Comparison of ENCODE assay signal across 14 cellular contexts in the genomic region with DNA sequence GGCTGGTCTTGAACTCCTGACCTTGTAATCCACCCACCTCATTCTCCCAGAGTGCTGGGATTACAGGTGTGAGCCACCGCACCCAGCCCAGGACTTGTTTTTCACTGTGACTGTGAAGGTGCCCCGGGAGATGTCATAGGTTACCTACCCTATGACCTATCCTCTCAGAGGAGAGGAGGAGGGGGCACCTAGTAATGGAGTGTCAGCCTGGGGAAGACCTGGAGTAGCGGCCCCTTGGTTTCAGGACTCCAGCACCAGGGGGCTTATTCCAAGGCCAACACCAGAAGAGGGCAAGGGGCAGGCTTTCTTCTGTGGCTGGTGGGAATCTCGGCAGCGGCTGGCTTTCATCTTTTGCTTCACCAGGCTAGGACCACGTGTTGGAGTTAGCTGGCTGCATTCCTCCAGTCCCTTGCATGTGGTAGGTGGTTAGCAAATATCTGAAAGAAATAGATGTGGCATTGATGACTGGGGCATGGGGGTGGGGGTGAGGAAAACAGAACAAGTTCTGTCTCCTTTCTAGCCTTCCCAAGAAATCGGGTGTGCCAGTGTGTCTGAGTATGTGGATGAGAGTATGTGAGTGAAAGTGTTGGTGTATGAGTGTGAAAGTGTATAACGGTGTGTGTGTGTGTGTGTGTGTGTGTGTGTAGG. TPM values are rescaled to one million over a fixed set of nuclear protein-coding genes. Genes with fewer than 3 reads are reported as not detected.
DNase-seq lines count a peak whose midpoint lies in the region; ATAC-seq, FAIRE-seq and TF ChIP-seq lines count a peak whose summit lies in the region.
"Had no signal": no experiment of that assay in that cellular context is flagged by ENCODE, and none has a peak within 500 bp of the region (broad histone marks: within the 10 kb centered on the region; RNA-seq: fewer than 3 reads in every experiment).

No MANE protein-coding gene starts in this region.

- H3K56ac ChIP-seq in mesendoderm (ENCODE audit: low read length) = peak overlapping the region; percentile 15

- no peak overlapping the region for H2BK15ac ChIP-seq in mesendoderm (replicated peaks; ENCODE audit: low read depth)

- no peaks in the 10 kb centered on the region for H3K36me3 ChIP-seq in mesendoderm (ENCODE audit: control insufficient read depth, insufficient read depth, low read length)

- H4K8ac ChIP-seq in mesendoderm (ENCODE audit: low read depth, low read length) = no peak overlapping the region

- no CpG with 5 or more reads among the region's 8 CpGs for WGBS in mesendoderm (ENCODE audit: extremely low coverage, insufficient coverage, low lambda C conversion rate)

- H3K4me1 Mint-ChIP-seq in MCF 10A (ENCODE audit: insufficient read depth, unreplicated experiment) = peaks cover 32% of the 10 kb centered on the region
- H3K4me1 Mint-ChIP-seq in T-helper 2 cell treated with Interferon-gamma antibody and Interleukin-4, amounts not matched to agents 5 μg/mL and 100 μg/mL, for 36 hours (ENCODE audit: low read depth) = peaks cover 8% of the 10 kb centered on the region

- H3K18ac ChIP-seq in mesendoderm (ENCODE audit: low read length) = no peak overlapping the region

- H3K27ac Mint-ChIP-seq in MCF 10A (ENCODE audit: low read depth, unreplicated experiment) = peak overlapping the region; percentile 2
- no peak overlapping the region for H3K27ac Mint-ChIP-seq in T-helper 2 cell treated with Interferon-gamma antibody and Interleukin-4, amounts not matched to agents 5 μg/mL and 100 μg/mL, for 36 hours
- H3K27ac Mint-ChIP-seq: B cell had no signal

- peak; percentile 67 for DNase-seq in AG08395 (ENCODE audit: low spot score)
- DNase-seq in HTR-8/SVneo (ENCODE audit: insufficient read length, low spot score) = no peak
- no peak for DNase-seq in MCF 10A (ENCODE audit: unreplicated experiment)
- DNase-seq in mesendoderm = no peak
- no peak for DNase-seq in T-helper 2 cell treated with Interferon-gamma antibody and Interleukin-4, amounts not matched to agents 5 μg/mL and 100 μg/mL, for 36 hours (ENCODE audit: low spot score)
- no peak for DNase-seq in mesenteric fat pad (ENCODE audit: low spot score)
- DNase-seq in activated gamma-delta T cell (lab: John Stamatoyannopoulos, UW) = no peak
- DNase-seq: activated T-cell treated with anti-CD3 and anti-CD28 coated beads, Interleukin-2, amount 50 U/mL, for 1 hour; NCI-H2227 treated with DMSO at 0.1 percent for 48 hours; posterior cingulate gyrus had no signal

- no TSS peak for BruUV-seq in MCF 10A (replicated peaks; lab: Mats Ljungman, UMichigan)

- H3K4me3 Mint-ChIP-seq in MCF 10A (ENCODE audit: unreplicated experiment) = no peak overlapping the region
- no peak overlapping the region for H3K4me3 Mint-ChIP-seq in T-helper 2 cell treated with Interferon-gamma antibody and Interleukin-4, amounts not matched to agents 5 μg/mL and 100 μg/mL, for 36 hours
- H3K4me3 Mint-ChIP-seq: B cell had no signal

- H3K4ac ChIP-seq in mesendoderm (ENCODE audit: low read depth, low read length) = no peak overlapping the region

- no peaks in the 10 kb centered on the region for H3K79me2 ChIP-seq in mesendoderm (ENCODE audit: control insufficient read depth, insufficient read depth, low read length)

- H3K36me3 Mint-ChIP-seq in MCF 10A (ENCODE audit: insufficient read depth, unreplicated experiment) = no peaks in the 10 kb centered on the region
- H3K36me3 Mint-ChIP-seq in T-helper 2 cell treated with Interferon-gamma antibody and Interleukin-4, amounts not matched to agents 5 μg/mL and 100 μg/mL, for 36 hours (ENCODE audit: low read depth) = no peaks in the 10 kb centered on the region

- H3K4me1 ChIP-seq in mesendoderm (ENCODE audit: control insufficient read depth, low read depth, low read length) = no peaks in the 10 kb centered on the region

- no peak overlapping the region for H2BK120ac ChIP-seq in mesendoderm (ENCODE audit: low read depth, low read length)

- no peak overlapping the region for H4K5ac ChIP-seq in mesendoderm (ENCODE audit: low read length)

- H3K27ac ChIP-seq in mesendoderm (ENCODE audit: low read depth, low read length) = no peak overlapping the region

- H3K23ac ChIP-seq in mesendoderm (ENCODE audit: low read length) = peak overlapping the region; percentile 45

- H3K79me1 ChIP-seq in mesendoderm (ENCODE audit: low read length) = no peaks in the 10 kb centered on the region

- CTCF ChIA-PET in MCF 10A (lab: Yijun Ruan, JAX) = interaction anchor here (0.6 to 2.1 kb wide), 7 partner anchors 19 to 222 kb away, joined by 3 to 11 read pairs (median 4); no protein-coding TSS in a partner anchor

- H2AK5ac ChIP-seq in mesendoderm (ENCODE audit: low read length) = no peak overlapping the region

- ATAC-seq in GM18520 (IDR thresholded peaks at IDR 0.05; ENCODE audit: unreplicated experiment) = no peak
- ATAC-seq: Right ventricle myocardium inferior had no signal

- H2BK5ac ChIP-seq in mesendoderm (ENCODE audit: low read length) = no peak overlapping the region

- FAIRE-seq in HTR-8/SVneo (lab: Jason Lieb, UNC) = peak; percentile 90
- FAIRE-seq: frontal cortex had no signal

- POLR2A ChIA-PET in MCF 10A (lab: Yijun Ruan, JAX) = interaction anchor here (1.3 to 3.4 kb wide), 3 partner anchors 8 to 16 kb away, joined by 5 to 25 read pairs (median 5); a partner anchor contains a TSS

- H3K4me3 ChIP-seq in mesendoderm (ENCODE audit: low read length) = no peak overlapping the region

- H3K27me3 Mint-ChIP-seq in MCF 10A (ENCODE audit: insufficient read depth, unreplicated experiment) = no peaks in the 10 kb centered on the region
- H3K27me3 Mint-ChIP-seq in T-helper 2 cell treated with Interferon-gamma antibody and Interleukin-4, amounts not matched to agents 5 μg/mL and 100 μg/mL, for 36 hours (ENCODE audit: low read depth) = no peaks in the 10 kb centered on the region
- H3K27me3 Mint-ChIP-seq: B cell had no signal

- H3K27me3 ChIP-seq in mesendoderm (ENCODE audit: insufficient read depth, low read length, poor library complexity) = no peaks in the 10 kb centered on the region

- no peak for TF ChIP-seq CTCF in MCF 10A (IDR thresholded peaks at IDR 0.05; ENCODE audit: unreplicated experiment)

- H3K4me2 ChIP-seq in mesendoderm (ENCODE audit: low read length) = no peak overlapping the region

- H3K9ac ChIP-seq in mesendoderm (ENCODE audit: low read length) = no peak overlapping the region

- H3K9me3 Mint-ChIP-seq in MCF 10A (ENCODE audit: unreplicated experiment) = no peaks in the 10 kb centered on the region
- H3K9me3 Mint-ChIP-seq in T-helper 2 cell treated with Interferon-gamma antibody and Interleukin-4, amounts not matched to agents 5 μg/mL and 100 μg/mL, for 36 hours = no peaks in the 10 kb centered on the region

- intact Hi-C loops in MCF 10A (cut with micrococcal nuclease) = no loop called here

RNA-seq across cellular contexts. Expression of a gene that starts 7.9 kb away (rescaled TPM):
- total RNA-seq in MCF 10A (2022) (86.9 and 109 TPM in 2 replicates), mesenteric fat pad (18.5 TPM)
- polyA plus RNA-seq in mesendoderm (2013, experiment 1 of 2) = 9.8 TPM
- polyA plus RNA-seq in mesendoderm (2013, experiment 2 of 2) = 9.6 TPM

RNA-seq across cellular contexts. Expression of a gene that starts 33.2 kb away (rescaled TPM):
- total RNA-seq in MCF 10A (2022) (45.8 and 57.7 TPM in 2 replicates), mesenteric fat pad (15.2 TPM)
- 20.5 TPM for polyA plus RNA-seq in mesendoderm (2013, experiment 1 of 2)
- 21.1 TPM for polyA plus RNA-seq in mesendoderm (2013, experiment 2 of 2)
